In genomic region chr9:777978-778377, GRCh38 we compare ENCODE assay signal across 8 cellular contexts.
"Had no signal": no experiment of that assay in that cellular context is flagged by ENCODE, and none has a peak within 500 bp of the region (broad histone marks: within the 10 kb centered on the region; RNA-seq: fewer than 3 reads in every experiment).

No MANE protein-coding gene starts in this region.

- ATAC-seq: HepG2, K562 had no signal

- H3K36me3 Mint-ChIP-seq: IgD-negative memory B cell had no signal

- H3K4me3 Mint-ChIP-seq: IgD-negative memory B cell had no signal

- H3K4me3 ChIP-seq: K562 had no signal

- H3K27ac ChIP-seq: HL-60, KMS-11 had no signal

- DNase-seq: IMR-90, KBM-7, KG1 had no signal

- H3K4me1 Mint-ChIP-seq: IgD-negative memory B cell had no signal
